In genomic region chr3:152177757-152178156, GRCh38 we compare ENCODE assay signal across 13 cellular contexts.
DNase-seq lines count a peak whose midpoint lies in the region; ATAC-seq and TF ChIP-seq lines count a peak whose summit lies in the region.
"Had no signal": no experiment of that assay in that cellular context is flagged by ENCODE, and none has a peak within 500 bp of the region (broad histone marks: within the 10 kb centered on the region; RNA-seq: fewer than 3 reads in every experiment).

No MANE protein-coding gene starts in this region.

- ATAC-seq in GM18873 (IDR thresholded peaks at IDR 0.05; ENCODE audit: low FRiP score, unreplicated experiment) = peak; percentile 94
- peak; percentile 69 for ATAC-seq in GM21723 (IDR thresholded peaks at IDR 0.05; ENCODE audit: unreplicated experiment)
- peak; percentile 97 for ATAC-seq in HG03159 (IDR thresholded peaks at IDR 0.05; ENCODE audit: unreplicated experiment)
- no peak for ATAC-seq in sciatic nerve
- ATAC-seq: activated T-cell treated with anti-CD3 and anti-CD28 coated beads, Interleukin-2, amount 50 U/mL, for 72 hours; CD8-positive, alpha-beta T cell had no signal

- DNase-seq in fibroblast of mammary gland (ENCODE audit: low read depth) (peak; percentile 22), osteocyte (ENCODE audit: extremely low spot score, unreplicated experiment) (no peak), hippocampal formation (lab: John Stamatoyannopoulos, UW) (no peak), sciatic nerve (ENCODE audit: low spot score) (no peak), NCI-H524 treated with DMSO at 0.1 percent for 48 hours (lab: John Stamatoyannopoulos, UW) (no peak)
- DNase-seq: activated T-cell treated with anti-CD3 and anti-CD28 coated beads, Interleukin-2, amount 50 U/mL, for 72 hours; CD8-positive, alpha-beta T cell; NCI-H1436 treated with DMSO at 0.1 percent for 48 hours; stimulated activated CD4-positive, alpha-beta T cell treated with anti-CD3 and anti-CD28 coated beads, Interleukin-4, amount 100 ng/mL, for 4 hours; tibial artery had no signal

- H3K4me3 Mint-ChIP-seq in osteocyte (ENCODE audit: unreplicated experiment) = no peak overlapping the region
- H3K4me3 Mint-ChIP-seq: activated T-cell treated with anti-CD3 and anti-CD28 coated beads, Interleukin-2, amount 50 U/mL, for 72 hours; CD8-positive, alpha-beta T cell had no signal

- no peaks in the 10 kb centered on the region for H3K27me3 Mint-ChIP-seq in osteocyte (ENCODE audit: unreplicated experiment)

- no peaks in the 10 kb centered on the region for H3K36me3 Mint-ChIP-seq in osteocyte (ENCODE audit: unreplicated experiment)
- H3K36me3 Mint-ChIP-seq: CD8-positive, alpha-beta T cell had no signal

- H3K27ac Mint-ChIP-seq in osteocyte (ENCODE audit: unreplicated experiment) = no peak overlapping the region
- H3K27ac Mint-ChIP-seq: activated T-cell treated with anti-CD3 and anti-CD28 coated beads, Interleukin-2, amount 50 U/mL, for 72 hours; CD8-positive, alpha-beta T cell had no signal

- peaks cover 36% of the 10 kb centered on the region for H3K4me1 Mint-ChIP-seq in osteocyte (ENCODE audit: unreplicated experiment)

- no peaks in the 10 kb centered on the region for H3K9me3 Mint-ChIP-seq in osteocyte (ENCODE audit: unreplicated experiment)
- H3K9me3 Mint-ChIP-seq: activated T-cell treated with anti-CD3 and anti-CD28 coated beads, Interleukin-2, amount 50 U/mL, for 72 hours; CD8-positive, alpha-beta T cell had no signal

- TF ChIP-seq CTCF in fibroblast of mammary gland (conservative IDR thresholded peaks at IDR 0.05; ENCODE audit: control insufficient read depth, insufficient read depth, low read depth, low read length) (no peak), osteocyte (IDR thresholded peaks at IDR 0.05) (no peak)

- intact Hi-C loops in sciatic nerve (cut with DNase I) = no loop called here

- H3K4me3 ChIP-seq in fibroblast of mammary gland (ENCODE audit: control insufficient read depth, low read depth, low read length) = no peak overlapping the region
- H3K4me3 ChIP-seq: tibial artery had no signal
